Comparison of ENCODE assay signal across 28 cellular contexts in genomic region chr10:121841862-121842261, GRCh38.
"Had no signal": no experiment of that assay in that cellular context is flagged by ENCODE, and none has a peak within 500 bp of the region (broad histone marks: within the 10 kb centered on the region; RNA-seq: fewer than 3 reads in every experiment).

No MANE protein-coding gene starts in this region.

- H3K36me3 ChIP-seq: colonic mucosa had no signal

- H3K27me3 Mint-ChIP-seq: activated CD4-positive, alpha-beta T cell treated with anti-CD3 and anti-CD28 coated beads, Interleukin-2, amount 10 ng/mL, durations not matched to agents 7 days and 5 days; activated CD8-positive, alpha-beta T cell treated with anti-CD3 and anti-CD28 coated beads for 36 hours; activated naive CD8-positive, alpha-beta T cell; activated T-helper 17 cell treated with anti-CD3 and anti-CD28 coated beads, Interleukin-2, amount 50 U/mL, for 72 hours had no signal

- H3K4me3 Mint-ChIP-seq: activated CD4-positive, alpha-beta T cell treated with anti-CD3 and anti-CD28 coated beads, Interleukin-2, amount 10 ng/mL, durations not matched to agents 7 days and 5 days; activated CD8-positive, alpha-beta T cell treated with anti-CD3 and anti-CD28 coated beads for 36 hours; activated naive CD8-positive, alpha-beta T cell; activated T-cell treated with anti-CD3 and anti-CD28 coated beads, Interleukin-2, amount 50 U/mL, for 4 hours; activated T-helper 17 cell treated with anti-CD3 and anti-CD28 coated beads, Interleukin-2, amount 50 U/mL, for 72 hours; endodermal cell; WTC11 had no signal

- H3K4me1 ChIP-seq: colonic mucosa, gastrocnemius medialis had no signal

- H3K9me3 ChIP-seq: body of pancreas, colonic mucosa, gastrocnemius medialis had no signal

- H3K27ac Mint-ChIP-seq: activated CD4-positive, alpha-beta T cell treated with anti-CD3 and anti-CD28 coated beads, Interleukin-2, amount 10 ng/mL, durations not matched to agents 7 days and 5 days; activated CD8-positive, alpha-beta T cell treated with anti-CD3 and anti-CD28 coated beads for 36 hours; activated naive CD8-positive, alpha-beta T cell; activated T-helper 17 cell treated with anti-CD3 and anti-CD28 coated beads, Interleukin-2, amount 50 U/mL, for 72 hours had no signal

- H3K27ac ChIP-seq: body of pancreas, cardiac muscle cell, colonic mucosa, foreskin keratinocyte, gastrocnemius medialis, heart left ventricle had no signal

- DNase-seq: activated CD4-positive, alpha-beta T cell treated with anti-CD3 and anti-CD28 coated beads for 1 hour; activated CD4-positive, alpha-beta T cell treated with anti-CD3 and anti-CD28 coated beads for 4 hours; activated CD4-positive, alpha-beta T cell treated with anti-CD3 and anti-CD28 coated beads, Interleukin-2, amount 10 ng/mL, durations not matched to agents 7 days and 5 days; activated CD4-positive, alpha-beta T cell treated with anti-CD3 and anti-CD28 coated beads, Interleukin-2, amount 50 U/mL, for 48 hours; activated CD8-positive, alpha-beta memory T cell treated with anti-CD3 and anti-CD28 coated beads for 24 hours; activated CD8-positive, alpha-beta T cell treated with anti-CD3 and anti-CD28 coated beads for 36 hours; activated effector memory CD4-positive, alpha-beta T cell treated with Interleukin-2 at 50 U/mL for 16 hours; activated gamma-delta T cell treated with Interleukin-2 at 50 U/mL for 16 hours; activated naive CD4-positive, alpha-beta T cell treated with anti-CD3 and anti-CD28 coated beads, Interleukin-2, amount 50 U/mL, for 16 hours; activated naive CD4-positive, alpha-beta T cell treated with Interleukin-2 at 50 U/mL for 16 hours; activated T-cell treated with anti-CD3 and anti-CD28 coated beads, Interleukin-2, amount 50 U/mL, for 4 hours; amniotic stem cell; aorta; body of pancreas; central memory CD4-positive, alpha-beta T cell; cerebellar nuclear complex; colonic mucosa; effector memory CD4-positive, alpha-beta T cell; endodermal cell; foreskin keratinocyte; gastrocnemius medialis; glutamatergic neuron; heart left ventricle; T-helper 2 cell had no signal

- H3K4me3 ChIP-seq: body of pancreas, cardiac muscle cell, colonic mucosa, gastrocnemius medialis, heart left ventricle had no signal

- H3K27me3 ChIP-seq: body of pancreas, cardiac muscle cell, colonic mucosa, foreskin keratinocyte, gastrocnemius medialis, heart left ventricle had no signal
